In the genomic region with DNA sequence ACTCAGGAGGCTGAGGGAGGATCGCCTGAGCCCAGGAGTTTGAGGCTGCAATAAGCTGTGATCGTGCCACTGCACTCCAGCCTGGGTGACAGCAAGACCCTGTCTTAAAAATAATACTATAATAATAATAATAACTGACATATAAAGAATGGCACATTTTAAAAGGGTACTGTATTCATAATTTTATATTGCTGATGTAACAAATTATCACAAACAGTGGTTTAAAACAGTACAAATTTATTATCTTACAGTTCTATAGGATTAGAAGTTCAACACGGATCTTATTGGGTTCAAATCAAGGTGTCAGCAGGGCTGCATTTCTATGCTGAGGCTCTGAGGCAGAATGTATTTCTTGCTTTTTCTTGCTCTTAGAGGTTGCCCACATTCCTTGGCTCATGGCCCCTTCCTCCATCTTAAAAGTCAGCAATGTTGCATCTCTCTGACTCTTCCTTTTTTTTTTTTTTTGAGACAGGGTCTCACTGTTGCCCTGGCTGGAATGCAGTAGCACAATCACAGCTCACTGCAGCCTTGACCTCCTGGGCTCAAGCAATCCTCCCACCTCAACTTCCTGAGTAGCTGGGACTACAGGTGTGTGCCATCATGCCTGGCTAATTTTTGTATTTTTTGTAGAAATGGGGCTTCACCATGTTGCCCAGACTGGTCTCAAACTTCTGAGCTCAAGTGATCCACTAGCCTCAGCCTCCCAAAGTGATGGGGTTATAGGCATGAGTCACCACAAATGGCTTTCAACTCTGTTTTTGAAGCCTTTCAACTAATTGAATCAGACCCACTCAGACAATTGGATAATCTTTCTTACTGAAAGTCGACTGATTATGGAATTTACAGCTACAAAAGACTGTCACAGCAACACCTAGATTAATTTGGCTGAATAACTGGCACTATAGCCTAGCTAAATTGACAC, we compare ENCODE assay signal across 20 cellular contexts. TPM values are rescaled to one million over a fixed set of nuclear protein-coding genes. Genes with fewer than 3 reads are reported as not detected.
DNase-seq lines count a peak whose midpoint lies in the region; ATAC-seq, FAIRE-seq and TF ChIP-seq lines count a peak whose summit lies in the region.
"Had no signal": no experiment of that assay in that cellular context is flagged by ENCODE, and none has a peak within 500 bp of the region (broad histone marks: within the 10 kb centered on the region; RNA-seq: fewer than 3 reads in every experiment).

No MANE protein-coding gene starts in this region.

- H3K27me3 ChIP-seq in HepG2 (ENCODE audit: control insufficient read depth in 1 of 2, insufficient read depth in 2 of 2, low read length in 2 of 2) (no peaks in the 10 kb centered on the region), right lobe of liver (no peaks in the 10 kb centered on the region), K562 (ENCODE audit: control insufficient read depth in 2 of 2, insufficient read depth in 2 of 2, low read length in 2 of 2) (no peaks in the 10 kb centered on the region), A673 (replicated peaks; ENCODE audit: insufficient read depth, low read depth, low read length, poor library complexity) (no peaks in the 10 kb centered on the region), Peyer's patch (no peaks in the 10 kb centered on the region), HAP-1 (ENCODE audit: low read depth) (no peaks in the 10 kb centered on the region)
- H3K27me3 ChIP-seq: BLaER1 treated with 17β-estradiol and CSF1 and Interleukin-3, amounts not matched to agents 10 nM and 100 nM had no signal

- TF ChIP-seq POLR2A in HepG2 (IDR thresholded peaks at IDR 0.05; ENCODE audit: insufficient read depth in 1 of 2, low read depth in 2 of 2, low read length in 2 of 2) (no peak), right lobe of liver (IDR thresholded peaks at IDR 0.05) (no peak), K562 (conservative IDR thresholded peaks at IDR 0.05) (no peak), Peyer's patch (IDR thresholded peaks at IDR 0.05) (no peak)

- BruUV-seq in HepG2 (replicated peaks; lab: Mats Ljungman, UMichigan) (no TSS peak), K562 (replicated peaks; lab: Mats Ljungman, UMichigan) (no TSS peak), A673 (replicated peaks; lab: Mats Ljungman, UMichigan) (no TSS peak)

- POLR2A ChIA-PET in HepG2 (lab: Yijun Ruan, JAX): no interaction called here
- POLR2A ChIA-PET in K562 (lab: Yijun Ruan, JAX): interaction anchor here (0.6 to 2.1 kb wide), 3 partner anchors 11 to 22 kb away, joined by 3 to 5 read pairs (median 4); no protein-coding TSS in a partner anchor
- POLR2A ChIA-PET in A673 (lab: Charles Lee; ENCODE audit: low non-redundant PET): no interaction called here

- H4K20me1 ChIP-seq in HepG2 (ENCODE audit: insufficient read depth, low read length) (no peaks in the 10 kb centered on the region), K562 (replicated peaks; ENCODE audit: control insufficient read depth, insufficient read depth, low read length) (no peaks in the 10 kb centered on the region)
- H4K20me1 ChIP-seq: BLaER1 treated with 17β-estradiol and CSF1 and Interleukin-3, amounts not matched to agents 10 nM and 100 nM had no signal

- H3K27ac ChIP-seq in HepG2 (ENCODE audit: extremely low read length, insufficient read depth, low read length): no peak overlapping the region
- H3K27ac ChIP-seq in right lobe of liver: no peak overlapping the region
- H3K27ac ChIP-seq in K562 (ENCODE audit: extremely low read depth, low read depth, low read length): no peak overlapping the region
- H3K27ac ChIP-seq in A673 (ENCODE audit: low read depth, low read length, poor library complexity, severe bottlenecking): no peak overlapping the region
- no peak overlapping the region for H3K27ac ChIP-seq in Peyer's patch
- H3K27ac ChIP-seq: 22Rv1, HL-60 had no signal

- peaks cover 71% of the 10 kb centered on the region for H3K4me1 ChIP-seq in HepG2 (ENCODE audit: insufficient read depth, low read length)
- H3K4me1 ChIP-seq in right lobe of liver: peaks cover 0 to 7% (median 0%) of the 10 kb centered on the region in 4 donors
- H3K4me1 ChIP-seq in K562 (replicated peaks in 1 of 2; ENCODE audit: control insufficient read depth in 2 of 2, insufficient read depth in 2 of 2, low read length in 2 of 2): no peaks in the 10 kb centered on the region
- no peaks in the 10 kb centered on the region for H3K4me1 ChIP-seq in A673 (ENCODE audit: insufficient read depth, low read length, poor library complexity, severe bottlenecking)
- H3K4me1 ChIP-seq in Peyer's patch: no peaks in the 10 kb centered on the region
- H3K4me1 ChIP-seq in HAP-1: no peaks in the 10 kb centered on the region

- CTCF ChIA-PET in HepG2 (lab: Yijun Ruan, JAX; ENCODE audit: low intra/inter-chr PET ratio, low total read pairs): no interaction called here
- CTCF ChIA-PET in K562 (lab: Yijun Ruan, JAX; ENCODE audit: low intra/inter-chr PET ratio): no interaction called here
- CTCF ChIA-PET in A673 (lab: Charles Lee): no interaction called here

- H3K4me3 ChIP-seq in HepG2 (replicated peaks in 1 of 3; ENCODE audit: insufficient read depth in 1 of 3, low read depth in 2 of 3, low read length in 3 of 3) (no peak overlapping the region), right lobe of liver (no peak overlapping the region), K562 (no peak overlapping the region), A673 (ENCODE audit: low read depth, low read length, poor library complexity, severe bottlenecking) (no peak overlapping the region), Peyer's patch (no peak overlapping the region), HAP-1 (no peak overlapping the region)
- H3K4me3 ChIP-seq: BLaER1 treated with 17β-estradiol and CSF1 and Interleukin-3, amounts not matched to agents 10 nM and 100 nM had no signal

- no peaks in the 10 kb centered on the region for H3K9me1 ChIP-seq in K562 (ENCODE audit: control insufficient read depth, insufficient read depth, low read length)

- no peak overlapping the region for H2AFZ ChIP-seq in HepG2 (ENCODE audit: low read length)
- H2AFZ ChIP-seq in K562 (ENCODE audit: low read depth, low read length): no peak overlapping the region

- DNase-seq in HepG2 (ENCODE audit: low spot score) (no peak), right lobe of liver (no peak), NCI-H82 (lab: John Stamatoyannopoulos, UW) (peak; percentile 61), K562 (ENCODE audit: extremely low read depth in 1 of 4, low spot score in 3 of 4) (no peak), T-helper 1 cell (no peak), A673 (ENCODE audit: low spot score) (no peak), Peyer's patch (no peak), HAP-1 (ENCODE audit: low spot score in 2 of 2) (no peak)
- DNase-seq: Calu3; CD8-positive, alpha-beta T cell; DND-41; GOT3; H7; KG1 had no signal

- TF ChIP-seq EP300 in HepG2 (IDR thresholded peaks at IDR 0.05; ENCODE audit: low read depth in 2 of 2, low read length in 2 of 2) (no peak), HepG2 (CRISPR knock-in tag; IDR thresholded peaks at IDR 0.05; ENCODE audit: borderline replicate concordance) (no peak), K562 (IDR thresholded peaks at IDR 0.05; ENCODE audit: low read length) (no peak)

- H3K4me2 ChIP-seq in HepG2 (ENCODE audit: low read depth, low read length) (no peak overlapping the region), K562 (ENCODE audit: insufficient read depth, low read length) (no peak overlapping the region)

- intact Hi-C loops in HepG2 (cut with micrococcal nuclease; ENCODE audit: unreplicated experiment) (no loop called here), right lobe of liver (cut with DNase I) (loop anchor here in 1 of 2 donors (10.0 kb wide), 1 partner anchor 87 kb away; no protein-coding TSS in a partner anchor), K562 (cut with micrococcal nuclease) (no loop called here), A673 (cut with micrococcal nuclease; ENCODE audit: unreplicated experiment) (no loop called here)

- in situ Hi-C loops in HepG2 (cut with HindIII; ENCODE audit: extremely low pct_ligation_motif_present, low pct_unique_long_range_greater_than_20kb): no loop called here
- in situ Hi-C loops in K562 (cut with MboI): no loop called here
- in situ Hi-C loops in HAP-1 (cut with MboI; ENCODE audit: low sequenced_read_pairs): no loop called here

- H3K79me2 ChIP-seq in HepG2 (ENCODE audit: insufficient read depth, low read length): no peaks in the 10 kb centered on the region
- no peaks in the 10 kb centered on the region for H3K79me2 ChIP-seq in K562 (ENCODE audit: control insufficient read depth, insufficient read depth, low read length)

- H3K36me3 ChIP-seq in HepG2 (replicated peaks in 1 of 2; ENCODE audit: control insufficient read depth in 1 of 2, insufficient read depth in 2 of 2, low read length in 2 of 2) (no peaks in the 10 kb centered on the region), right lobe of liver (no peaks in the 10 kb centered on the region), K562 (ENCODE audit: control insufficient read depth, insufficient read depth, low read length) (no peaks in the 10 kb centered on the region), A673 (ENCODE audit: insufficient read depth, low read length, poor library complexity, severe bottlenecking) (no peaks in the 10 kb centered on the region), Peyer's patch (no peaks in the 10 kb centered on the region), HAP-1 (replicated peaks) (no peaks in the 10 kb centered on the region)
- H3K36me3 ChIP-seq: BLaER1 treated with 17β-estradiol and CSF1 and Interleukin-3, amounts not matched to agents 10 nM and 100 nM had no signal

- H3K9me3 ChIP-seq in HepG2 (ENCODE audit: low read length) (no peaks in the 10 kb centered on the region), right lobe of liver (no peaks in the 10 kb centered on the region), K562 (replicated peaks; ENCODE audit: control insufficient read depth, insufficient read depth, low read depth, low read length) (no peaks in the 10 kb centered on the region), A673 (ENCODE audit: low read depth, low read length, poor library complexity, severe bottlenecking) (no peaks in the 10 kb centered on the region), Peyer's patch (peaks cover 0 to 3% (median 0%) of the 10 kb centered on the region in 4 donors), HAP-1 (0 out of 2 replicates have a peak, but pooled peaks cover 2% of the 10 kb centered on the region)

- 72% methylated on average over 4 of the region's 4 CpGs for WGBS in HepG2 (ENCODE audit: low lambda C conversion rate)
- 84% methylated on average over 4 of the region's 4 CpGs for WGBS in right lobe of liver (ENCODE audit: insufficient coverage, low coverage, low lambda C conversion rate, missing lambda C conversion rate)
- 29% methylated on average over 4 of the region's 4 CpGs for WGBS in K562 (ENCODE audit: insufficient coverage, low coverage, missing lambda C conversion rate)

- TF ChIP-seq RAD21 in HepG2 (CRISPR knock-in tag; IDR thresholded peaks at IDR 0.05): no peak
- no peak for TF ChIP-seq RAD21 in K562 (CRISPR knock-in tag; conservative IDR thresholded peaks at IDR 0.05 in 1 of 2, IDR thresholded peaks at IDR 0.05 in 1 of 2)

- FAIRE-seq in HepG2 (lab: Jason Lieb, UNC) (no peak), K562 (lab: Jason Lieb, UNC) (no peak)
- FAIRE-seq: G401.6, GM12892, GM18507 had no signal

- ATAC-seq in HepG2 (no peak), right lobe of liver (no peak), K562 (no peak)
- ATAC-seq: CD8-positive, alpha-beta T cell had no signal

- no peak overlapping the region for H3K9ac ChIP-seq in HepG2 (ENCODE audit: insufficient read depth, low read depth, low read length)
- no peak overlapping the region for H3K9ac ChIP-seq in K562 (ENCODE audit: insufficient read depth in 1 of 2, low read depth in 2 of 2, low read length in 2 of 2)
- H3K9ac ChIP-seq: BLaER1 treated with 17β-estradiol and CSF1 and Interleukin-3, amounts not matched to agents 10 nM and 100 nM had no signal

- TF ChIP-seq CTCF in HepG2 (CRISPR knock-in tag; IDR thresholded peaks at IDR 0.05) (no peak), right lobe of liver (IDR thresholded peaks at IDR 0.05) (no peak), K562 (IDR thresholded peaks at IDR 0.05 in 2 of 3, conservative IDR thresholded peaks at IDR 0.05 in 1 of 3; ENCODE audit: insufficient read depth in 2 of 3, low read depth in 1 of 3, low read length in 3 of 3) (no peak), A673 (conservative IDR thresholded peaks at IDR 0.05; ENCODE audit: low read depth, low read length) (no peak), Peyer's patch (IDR thresholded peaks at IDR 0.05) (no peak)

RNA-seq across cellular contexts. Expression of a gene that starts 22.8 kb away (rescaled TPM):
- total RNA-seq in HepG2 (2016; rRNA removed; fragmentation: Illumina TruSeq; extraction: Trizol) (684 and 1,115 TPM in 2 replicates), right lobe of liver (100 to 1,000 TPM in 2 of 6 experiments, 10 to 100 TPM in 4; 36.8 to 103 (median 71.4) TPM), K562 (2014; rRNA removed) (251 and 341 TPM in 2 replicates), K562 (2014; rRNA removed; fragmentation: Illumina TruSeq; extraction: Trizol) (537 and 645 TPM in 2 replicates), K562 (2015; rRNA removed; fragmentation: Illumina TruSeq; extraction: Trizol) (344 and 365 TPM in 2 replicates), K562 (2021) (477 and 495 TPM in 2 replicates), A673 (2021) (623 and 682 TPM in 2 replicates), Peyer's patch (100 to 1,000 TPM; 101 to 156 (median 142) TPM)
- 87.6 and 93.5 TPM in 2 replicates for total RNA-seq in HepG2 (2016; cell fraction: cytosol; rRNA removed; fragmentation: Illumina TruSeq; extraction: Trizol; ENCODE audit: low read depth)
- total RNA-seq in HepG2 (2016; cell fraction: insoluble cytoplasmic fraction; rRNA removed; fragmentation: Illumina TruSeq; extraction: Trizol): 702 and 1,085 TPM in 2 replicates
- total RNA-seq in HepG2 (2016; cell fraction: membrane; rRNA removed; fragmentation: Illumina TruSeq; extraction: Trizol): 160 and 205 TPM in 2 replicates
- 332 and 341 TPM in 2 replicates for total RNA-seq in HepG2 (2016; cell fraction: nucleus; rRNA removed; fragmentation: Illumina TruSeq; extraction: Trizol)
- polyA plus RNA-seq in HepG2 (2011; rRNA removed) (149 and 206 TPM in 2 replicates), K562 (2011; rRNA removed) (333 and 518 TPM in 2 replicates), K562 (2014; fragmentation: Illumina TruSeq; extraction: Trizol) (337 and 448 TPM in 2 replicates), K562 (2014; fragmentation: Nextera tagmentation; extraction: Ambion mirVana) (1,000 to 10,000 TPM in 1 of 2 experiments, 100 to 1,000 TPM in 1; 955 to 1,200 TPM), K562 (2014; rRNA removed) (534 and 652 TPM in 2 replicates)
- polyA plus RNA-seq in HepG2 (2011; cell fraction: cytosol; rRNA removed): 204 and 209 TPM in 2 replicates
- polyA plus RNA-seq in HepG2 (2011; cell fraction: nucleus; rRNA removed): 336 and 345 TPM in 2 replicates
- polyA plus RNA-seq in HepG2 (2012): 161 and 268 TPM in 2 replicates
- 90.1 and 97.9 TPM in 2 replicates for polyA plus RNA-seq in HepG2 (2016; cell fraction: cytosol; fragmentation: Illumina TruSeq; extraction: Trizol; ENCODE audit: low read depth)
- 1,067 and 1,144 TPM in 2 replicates for polyA plus RNA-seq in HepG2 (2016; cell fraction: insoluble cytoplasmic fraction; fragmentation: Illumina TruSeq; extraction: Trizol; ENCODE audit: low read depth)
- polyA plus RNA-seq in HepG2 (2016; cell fraction: membrane; fragmentation: Illumina TruSeq; extraction: Trizol; ENCODE audit: low read depth): 123 and 146 TPM in 2 replicates
- 510 and 537 TPM in 2 replicates for polyA plus RNA-seq in HepG2 (2016; cell fraction: nucleus; fragmentation: Illumina TruSeq; extraction: Trizol; ENCODE audit: insufficient read depth, low read depth)
- polyA minus RNA-seq in HepG2 (2011; rRNA and poly(A)+ RNA removed; ENCODE audit: low replicate concordance): 214 and 251 TPM in 2 replicates
- polyA minus RNA-seq in HepG2 (2011; cell fraction: cytosol; rRNA and poly(A)+ RNA removed): 55.8 and 58.4 TPM in 2 replicates
- polyA minus RNA-seq in HepG2 (2011; cell fraction: nucleus; rRNA and poly(A)+ RNA removed): 453 and 553 TPM in 2 replicates
- 228 and 415 TPM in 2 replicates for total RNA-seq in K562 (2011; cell fraction: chromatin; rRNA removed; ENCODE audit: low replicate concordance)
- total RNA-seq in K562 (2011; cell fraction: nucleolus; rRNA removed): 155 and 159 TPM in 2 replicates
- total RNA-seq in K562 (2011; cell fraction: nucleoplasm; rRNA removed): 295 and 337 TPM in 2 replicates
- 407 and 505 TPM in 2 replicates for polyA plus RNA-seq in K562 (2011; cell fraction: cytosol; rRNA removed)
- 332 and 369 TPM in 2 replicates for polyA plus RNA-seq in K562 (2011; cell fraction: nucleus; rRNA removed)
- polyA plus RNA-seq in K562 (2012): 333 and 367 TPM in 2 replicates
- 453 and 564 TPM in 2 replicates for polyA minus RNA-seq in K562 (2011; rRNA and poly(A)+ RNA removed)
- polyA minus RNA-seq in K562 (2011; cell fraction: cytosol; rRNA and poly(A)+ RNA removed): 130 and 151 TPM in 2 replicates
- 191 and 286 TPM in 2 replicates for polyA minus RNA-seq in K562 (2011; cell fraction: nucleus; rRNA and poly(A)+ RNA removed)

RNA-seq across cellular contexts. Expression of a gene that starts 24.1 kb away (rescaled TPM):
- total RNA-seq in HepG2 (2016; rRNA removed; fragmentation: Illumina TruSeq; extraction: Trizol): 20.7 and 25.5 TPM in 2 replicates
- total RNA-seq in HepG2 (2016; cell fraction: cytosol; rRNA removed; fragmentation: Illumina TruSeq; extraction: Trizol; ENCODE audit: low read depth): 3.6 and 4.8 TPM in 2 replicates
- total RNA-seq in HepG2 (2016; cell fraction: insoluble cytoplasmic fraction; rRNA removed; fragmentation: Illumina TruSeq; extraction: Trizol): 20.5 and 24.3 TPM in 2 replicates
- 8.8 and 9.2 TPM in 2 replicates for total RNA-seq in HepG2 (2016; cell fraction: membrane; rRNA removed; fragmentation: Illumina TruSeq; extraction: Trizol)
- total RNA-seq in HepG2 (2016; cell fraction: nucleus; rRNA removed; fragmentation: Illumina TruSeq; extraction: Trizol): 16.9 and 18.3 TPM in 2 replicates
- 10.3 and 10.7 TPM in 2 replicates for polyA plus RNA-seq in HepG2 (2011; rRNA removed)
- 5.2 and 7.9 TPM in 2 replicates for polyA plus RNA-seq in HepG2 (2011; cell fraction: cytosol; rRNA removed)
- polyA plus RNA-seq in HepG2 (2011; cell fraction: nucleus; rRNA removed): 17.4 and 18.6 TPM in 2 replicates
- 14.4 and 14.8 TPM in 2 replicates for polyA plus RNA-seq in HepG2 (2012)
- polyA plus RNA-seq in HepG2 (2016; cell fraction: cytosol; fragmentation: Illumina TruSeq; extraction: Trizol; ENCODE audit: low read depth): 1.2 and 1.3 TPM in 2 replicates
- 21.9 and 22.8 TPM in 2 replicates for polyA plus RNA-seq in HepG2 (2016; cell fraction: insoluble cytoplasmic fraction; fragmentation: Illumina TruSeq; extraction: Trizol; ENCODE audit: low read depth)
- 4.0 and 4.3 TPM in 2 replicates for polyA plus RNA-seq in HepG2 (2016; cell fraction: membrane; fragmentation: Illumina TruSeq; extraction: Trizol; ENCODE audit: low read depth)
- 34.7 and 34.8 TPM in 2 replicates for polyA plus RNA-seq in HepG2 (2016; cell fraction: nucleus; fragmentation: Illumina TruSeq; extraction: Trizol; ENCODE audit: insufficient read depth, low read depth)
- 3.9 and 12.3 TPM in 2 replicates for polyA minus RNA-seq in HepG2 (2011; rRNA and poly(A)+ RNA removed; ENCODE audit: low replicate concordance)
- 5.2 and 7.1 TPM in 2 replicates for polyA minus RNA-seq in HepG2 (2011; cell fraction: cytosol; rRNA and poly(A)+ RNA removed)
- polyA minus RNA-seq in HepG2 (2011; cell fraction: nucleus; rRNA and poly(A)+ RNA removed): 11.6 and 14.5 TPM in 2 replicates
- 10 to 100 TPM; 12.5 to 19.2 (median 16.1) TPM for total RNA-seq in right lobe of liver
- total RNA-seq in K562 (2011; cell fraction: chromatin; rRNA removed; ENCODE audit: low replicate concordance): 17.7 and 43.3 TPM in 2 replicates
- total RNA-seq in K562 (2011; cell fraction: nucleolus; rRNA removed): 9.7 and 11.1 TPM in 2 replicates
- 15.0 and 17.3 TPM in 2 replicates for total RNA-seq in K562 (2011; cell fraction: nucleoplasm; rRNA removed)
- 10.6 and 11.3 TPM in 2 replicates for total RNA-seq in K562 (2014; rRNA removed)
- total RNA-seq in K562 (2014; rRNA removed; fragmentation: Illumina TruSeq; extraction: Trizol): 21.3 and 22.3 TPM in 2 replicates
- total RNA-seq in K562 (2015; rRNA removed; fragmentation: Illumina TruSeq; extraction: Trizol): 24.9 and 25.0 TPM in 2 replicates
- total RNA-seq in K562 (2021): 18.0 and 19.5 TPM in 2 replicates
- 21.5 and 22.0 TPM in 2 replicates for polyA plus RNA-seq in K562 (2011; rRNA removed)
- 7.1 and 12.8 TPM in 2 replicates for polyA plus RNA-seq in K562 (2011; cell fraction: cytosol; rRNA removed)
- 31.7 and 38.9 TPM in 2 replicates for polyA plus RNA-seq in K562 (2011; cell fraction: nucleus; rRNA removed)
- polyA plus RNA-seq in K562 (2012): 18.3 and 18.4 TPM in 2 replicates
- polyA plus RNA-seq in K562 (2014; fragmentation: Illumina TruSeq; extraction: Trizol): 21.6 and 28.7 TPM in 2 replicates
- polyA plus RNA-seq in K562 (2014; fragmentation: Nextera tagmentation; extraction: Ambion mirVana): 1 to 10 TPM; 5.7 to 8.8 TPM
- 17.3 and 20.8 TPM in 2 replicates for polyA plus RNA-seq in K562 (2014; rRNA removed)
- 14.8 and 16.4 TPM in 2 replicates for polyA minus RNA-seq in K562 (2011; rRNA and poly(A)+ RNA removed)
- polyA minus RNA-seq in K562 (2011; cell fraction: cytosol; rRNA and poly(A)+ RNA removed): 5.0 and 6.4 TPM in 2 replicates
- 7.7 and 14.3 TPM in 2 replicates for polyA minus RNA-seq in K562 (2011; cell fraction: nucleus; rRNA and poly(A)+ RNA removed)
- total RNA-seq in A673 (2021): 21.2 and 24.2 TPM in 2 replicates
- 100 to 1,000 TPM in 2 of 4 donors, 10 to 100 TPM in 2; 57.8 to 107 (median 87.9) TPM for total RNA-seq in Peyer's patch
